Comparison of ENCODE assay signal across 10 cellular contexts in the genomic region with DNA sequence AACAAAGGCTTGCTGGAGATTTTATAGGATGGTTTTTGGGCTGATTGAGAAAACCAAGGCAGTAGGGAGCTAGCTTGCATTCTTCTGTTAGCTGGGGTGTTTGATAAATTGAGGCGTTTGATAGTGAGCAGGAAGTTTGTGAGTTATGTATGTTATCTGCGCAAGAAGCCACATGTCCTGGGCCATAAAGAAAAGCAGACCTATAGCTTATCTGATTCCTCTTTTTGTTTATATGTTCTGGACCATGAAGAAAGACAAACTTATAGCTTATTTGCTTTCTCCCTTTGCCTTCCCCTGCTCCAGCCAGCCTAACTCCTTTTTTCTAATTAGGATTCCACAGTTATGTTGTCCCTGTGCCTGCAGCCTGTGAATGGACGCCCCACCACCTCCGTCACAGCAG. TPM values are rescaled to one million over a fixed set of nuclear protein-coding genes. Genes with fewer than 3 reads are reported as not detected.
A peak's percentile ranks its signal among the peaks of the same experiment; 100 is the strongest.
DNase-seq lines count a peak whose midpoint lies in the region; ATAC-seq and TF ChIP-seq lines count a peak whose summit lies in the region.
"Had no signal": no experiment of that assay in that cellular context is flagged by ENCODE, and none has a peak within 500 bp of the region (broad histone marks: within the 10 kb centered on the region; RNA-seq: fewer than 3 reads in every experiment).

No MANE protein-coding gene starts in this region.

- H3K4me3 ChIP-seq in skeletal muscle tissue (ENCODE audit: low read length in 3 of 3): peak overlapping the region in 1 of 3 donors; percentile 75
- no peak overlapping the region for H3K4me3 ChIP-seq in effector memory CD4-positive, alpha-beta T cell (ENCODE audit: insufficient read depth, low read depth, low read length, poor library complexity, severe bottlenecking)

- intact Hi-C loops in activated B cell treated with CpG ODN at 0.5 μM for 24 hours (cut with micrococcal nuclease) (loop anchor here (5.0 kb wide), 3 partner anchors 180 to 665 kb away; partner anchors contain the start of gene ARMCX6), Calu3 (cut with micrococcal nuclease; ENCODE audit: unreplicated experiment) (loop anchor here (10.0 kb wide), 1 partner anchor 178 kb away; no protein-coding TSS in a partner anchor)

- H4K20me1 ChIP-seq in H9 (ENCODE audit: control insufficient read depth, insufficient read depth, insufficient read length): no peaks in the 10 kb centered on the region

- H3K9me3 ChIP-seq in H9 (ENCODE audit: control insufficient read depth, low read depth, low read length) (peaks cover 16% of the 10 kb centered on the region), skeletal muscle tissue (ENCODE audit: control insufficient read depth in 3 of 3, low read length in 3 of 3) (no peaks in the 10 kb centered on the region)
- H3K9me3 ChIP-seq in effector memory CD4-positive, alpha-beta T cell (ENCODE audit: control insufficient read depth, low read length): no peaks in the 10 kb centered on the region

- no peak overlapping the region for H2BK12ac ChIP-seq in H9 (ENCODE audit: insufficient read length, low read depth, low read length)

- H3K79me2 ChIP-seq in H9 (ENCODE audit: insufficient read depth, low read length): no peaks in the 10 kb centered on the region

- H3K4me3 Mint-ChIP-seq in H9: peak overlapping the region; percentile 83 to 88; a peak in 4 of 5 replicates
- peak overlapping the region; percentile 91 for H3K4me3 Mint-ChIP-seq in activated B cell treated with CpG ODN at 0.5 μM for 24 hours
- H3K4me3 Mint-ChIP-seq in glutamatergic neuron (ENCODE audit: unreplicated experiment): peak overlapping the region; percentile 91
- H3K4me3 Mint-ChIP-seq in Calu3 (ENCODE audit: low read depth, unreplicated experiment): no peak overlapping the region

- no peak overlapping the region for H2BK15ac ChIP-seq in H9 (ENCODE audit: low read depth, low read length)

- H3K27ac ChIP-seq in H9 (ENCODE audit: insufficient read length, low read depth, low read length): no peak overlapping the region
- peak overlapping the region; percentile 94 for H3K27ac ChIP-seq in skeletal muscle tissue (ENCODE audit: low read depth, low read length)
- H3K27ac ChIP-seq in effector memory CD4-positive, alpha-beta T cell (ENCODE audit: insufficient read depth, low read length, poor library complexity, severe bottlenecking): no peak overlapping the region

- no peak overlapping the region for H2AK5ac ChIP-seq in H9 (ENCODE audit: insufficient read length, low read length)

- BruUV-seq in Calu3 (replicated peaks; lab: Mats Ljungman, UMichigan): no TSS peak

- no peak overlapping the region for H3T11ph ChIP-seq in H9 (ENCODE audit: low read length)

- H2BK5ac ChIP-seq in H9 (ENCODE audit: insufficient read length, low read length): no peak overlapping the region

- POLR2A ChIA-PET in activated B cell treated with CpG ODN at 0.5 μM for 24 hours (lab: Charles Lee): interaction anchor here (1.0 to 2.1 kb wide), 4 partner anchors 10 to 514 kb away, joined by 3 to 25 read pairs (median 5); partner anchors contain the start of genes BTK and ZMAT1

- no peaks in the 10 kb centered on the region for H3K23me2 ChIP-seq in H9 (ENCODE audit: insufficient read length, low read depth, low read length, poor library complexity, severe bottlenecking)

- no peak overlapping the region for H4K8ac ChIP-seq in H9 (replicated peaks; ENCODE audit: insufficient read length, low read depth, low read length)

- H3K23ac ChIP-seq in H9 (ENCODE audit: insufficient read length, low read depth, low read length): no peak overlapping the region

- H3K56ac ChIP-seq in H9 (ENCODE audit: insufficient read length, low read depth, low read length): no peak overlapping the region

- no peaks in the 10 kb centered on the region for H3K4me1 ChIP-seq in H9 (ENCODE audit: insufficient read depth, low read length)
- H3K4me1 ChIP-seq in skeletal muscle tissue (ENCODE audit: control insufficient read depth in 3 of 3, insufficient read depth in 3 of 3, low read length in 3 of 3): peaks cover 5 to 16% (median 16%) of the 10 kb centered on the region in 3 donors
- H3K4me1 ChIP-seq in effector memory CD4-positive, alpha-beta T cell (ENCODE audit: control insufficient read depth, insufficient read depth, low read length, poor library complexity, severe bottlenecking): no peaks in the 10 kb centered on the region

- H2AFZ ChIP-seq in H9 (ENCODE audit: low read length): no peak overlapping the region

- TF ChIP-seq CTCF in H9 (conservative IDR thresholded peaks at IDR 0.05): no peak
- TF ChIP-seq CTCF in activated B cell treated with CpG ODN at 0.5 μM for 24 hours (IDR thresholded peaks at IDR 0.05): no peak
- no peak for TF ChIP-seq CTCF in glutamatergic neuron (IDR thresholded peaks at IDR 0.05; ENCODE audit: partially characterized antibody, unreplicated experiment)
- TF ChIP-seq CTCF in Calu3 (IDR thresholded peaks at IDR 0.05; ENCODE audit: unreplicated experiment): no peak

- ATAC-seq in activated B cell treated with CpG ODN at 0.5 μM for 24 hours (ENCODE audit: low read depth) (no peak), HG03460 (IDR thresholded peaks at IDR 0.05; ENCODE audit: unreplicated experiment) (no peak), GM18511 (IDR thresholded peaks at IDR 0.05; ENCODE audit: unreplicated experiment) (no peak)

- H3K4me1 Mint-ChIP-seq in H9 (peaks cover 24 to 26% of the 10 kb centered on the region in 2 experiments), activated B cell treated with CpG ODN at 0.5 μM for 24 hours (peaks cover 48% of the 10 kb centered on the region), glutamatergic neuron (ENCODE audit: low read depth, unreplicated experiment) (peaks cover 5% of the 10 kb centered on the region), Calu3 (ENCODE audit: low read depth, unreplicated experiment) (peaks cover 18% of the 10 kb centered on the region)

- no peak overlapping the region for H3K18ac ChIP-seq in H9 (ENCODE audit: insufficient read length, low read depth, low read length)

- H3K27me3 ChIP-seq in H9 (ENCODE audit: insufficient read depth, low read length): no peaks in the 10 kb centered on the region
- H3K27me3 ChIP-seq in skeletal muscle tissue (ENCODE audit: control insufficient read depth in 3 of 3, insufficient read depth in 3 of 3, low read length in 3 of 3): no peaks in the 10 kb centered on the region
- no peaks in the 10 kb centered on the region for H3K27me3 ChIP-seq in effector memory CD4-positive, alpha-beta T cell (replicated peaks; ENCODE audit: control insufficient read depth, insufficient read depth, low read length, poor library complexity, severe bottlenecking)

- H2BK20ac ChIP-seq in H9 (ENCODE audit: low read depth, low read length, poor library complexity, severe bottlenecking): no peak overlapping the region

- WGBS in H9 (ENCODE audit: extremely low coverage, insufficient read length, low lambda C conversion rate): no CpG with 5 or more reads among the region's 4 CpGs

- H4K5ac ChIP-seq in H9 (ENCODE audit: insufficient read length, low read depth, low read length): no peak overlapping the region

- H3K79me1 ChIP-seq in H9 (ENCODE audit: insufficient read depth, low read depth, low read length, poor library complexity, severe bottlenecking): no peaks in the 10 kb centered on the region

- H3K36me3 Mint-ChIP-seq in H9 (ENCODE audit: insufficient read depth in 1 of 3, low read depth in 3 of 3) (peaks cover 17 to 37% (median 31%) of the 10 kb centered on the region in 3 experiments), activated B cell treated with CpG ODN at 0.5 μM for 24 hours (ENCODE audit: low read depth) (peaks cover 15% of the 10 kb centered on the region), glutamatergic neuron (ENCODE audit: unreplicated experiment) (no peaks in the 10 kb centered on the region), Calu3 (ENCODE audit: insufficient read depth, unreplicated experiment) (peaks cover 20% of the 10 kb centered on the region)

- DNase-seq in H9: no peak
- DNase-seq in activated B cell treated with CpG ODN at 0.5 μM for 24 hours: no peak
- DNase-seq in glutamatergic neuron: no peak
- no peak for DNase-seq in Calu3
- DNase-seq in effector memory CD4-positive, alpha-beta T cell: no peak
- DNase-seq: stimulated activated CD4-positive, alpha-beta T cell treated with anti-CD3 and anti-CD28 coated beads, Interleukin-1b, Interleukin-23, amount 100 ng/mL, for 48 hours had no signal

- no peak overlapping the region for H3K14ac ChIP-seq in H9 (ENCODE audit: insufficient read depth, low read length)

- no peak overlapping the region for H4K91ac ChIP-seq in H9 (ENCODE audit: insufficient read length, low read depth, low read length)

- H2BK120ac ChIP-seq in H9 (ENCODE audit: low read depth, low read length, poor library complexity, severe bottlenecking): no peak overlapping the region

- H3K36me3 ChIP-seq in skeletal muscle tissue (ENCODE audit: control insufficient read depth in 3 of 3, insufficient read depth in 3 of 3, low read length in 3 of 3): peaks cover 2 to 12% (median 4%) of the 10 kb centered on the region in 3 donors
- H3K36me3 ChIP-seq in effector memory CD4-positive, alpha-beta T cell (ENCODE audit: control insufficient read depth, insufficient read depth, low read length): no peaks in the 10 kb centered on the region

- no peak overlapping the region for H3K4ac ChIP-seq in H9 (ENCODE audit: low read depth, low read length)

- H3K27me3 Mint-ChIP-seq in H9 (ENCODE audit: low read depth) (no peaks in the 10 kb centered on the region; the same call in none of the 2 replicates), activated B cell treated with CpG ODN at 0.5 μM for 24 hours (no peaks in the 10 kb centered on the region), glutamatergic neuron (ENCODE audit: unreplicated experiment) (peaks cover 4% of the 10 kb centered on the region), Calu3 (ENCODE audit: unreplicated experiment) (peaks cover 21% of the 10 kb centered on the region)

- H3K9me3 Mint-ChIP-seq in H9: peaks cover 73 to 79% of the 10 kb centered on the region in 2 experiments
- H3K9me3 Mint-ChIP-seq in activated B cell treated with CpG ODN at 0.5 μM for 24 hours: no peaks in the 10 kb centered on the region
- H3K9me3 Mint-ChIP-seq in glutamatergic neuron (ENCODE audit: unreplicated experiment): peaks cover 2% of the 10 kb centered on the region
- no peaks in the 10 kb centered on the region for H3K9me3 Mint-ChIP-seq in Calu3 (ENCODE audit: low read depth, unreplicated experiment)

- no peak overlapping the region for H3K4me2 ChIP-seq in H9 (ENCODE audit: insufficient read depth, insufficient read length, low read length)

- peak overlapping the region in 1 of 3 experiments; percentile 29; a peak in 2 of 7 replicates for H3K27ac Mint-ChIP-seq in H9
- H3K27ac Mint-ChIP-seq in activated B cell treated with CpG ODN at 0.5 μM for 24 hours: peak overlapping the region; percentile 93
- peak overlapping the region; percentile 96 for H3K27ac Mint-ChIP-seq in glutamatergic neuron (ENCODE audit: unreplicated experiment)
- no peak overlapping the region for H3K27ac Mint-ChIP-seq in Calu3 (ENCODE audit: unreplicated experiment)

- CTCF ChIA-PET in activated B cell treated with CpG ODN at 0.5 μM for 24 hours (lab: Charles Lee) (interaction anchor here (2.8 kb wide), 1 partner anchor 341 kb away, joined by 11 read pairs; no protein-coding TSS in a partner anchor), Calu3 (lab: Charles Lee) (no interaction called here)

- H3K9ac ChIP-seq in H9 (ENCODE audit: extremely low read depth, insufficient read length, low read length) (no peak overlapping the region), skeletal muscle tissue (ENCODE audit: low read depth in 1 of 3, low read length in 3 of 3) (peak overlapping the region in 2 of 3 donors; percentile 89 to 90)

RNA-seq across cellular contexts. Expression of gene HNRNPH2, which starts 9.2 kb away (rescaled TPM):
- 60.2 and 63.2 TPM in 2 replicates for total RNA-seq in H9 (2021)
- 70.5 and 76.9 TPM in 2 replicates for total RNA-seq in activated B cell treated with CpG ODN at 0.5 μM for 24 hours
- total RNA-seq in glutamatergic neuron (ENCODE audit: unreplicated experiment): 67.7 TPM
- total RNA-seq in skeletal muscle tissue: 53.2 TPM
- 71.8 and 74.2 TPM in 2 replicates for total RNA-seq in Calu3 (2022)

RNA-seq across cellular contexts. Expression of gene GLA, which starts 9.5 kb away (rescaled TPM):
- total RNA-seq in H9 (2021) (40.3 and 41.9 TPM in 2 replicates), activated B cell treated with CpG ODN at 0.5 μM for 24 hours (32.0 and 32.2 TPM in 2 replicates), glutamatergic neuron (ENCODE audit: unreplicated experiment) (29.4 TPM), skeletal muscle tissue (16.2 TPM), Calu3 (2022) (61.2 and 63.6 TPM in 2 replicates)

RNA-seq across cellular contexts. Expression of gene RPL36A, which starts 26.4 kb away (rescaled TPM):
- total RNA-seq in H9 (2021) (411 and 428 TPM in 2 replicates), activated B cell treated with CpG ODN at 0.5 μM for 24 hours (234 and 287 TPM in 2 replicates), glutamatergic neuron (ENCODE audit: unreplicated experiment) (147 TPM), skeletal muscle tissue (349 TPM), Calu3 (2022) (238 and 239 TPM in 2 replicates)

RNA-seq across cellular contexts. Expression of gene BTK, which starts 31.2 kb away (rescaled TPM):
- total RNA-seq in H9 (2021) (0.09 and 0.35 TPM in 2 replicates), activated B cell treated with CpG ODN at 0.5 μM for 24 hours (193 and 219 TPM in 2 replicates), glutamatergic neuron (ENCODE audit: unreplicated experiment) (1.1 TPM), skeletal muscle tissue (2.1 TPM), Calu3 (2022) (not detected in 2 replicates)
- total RNA-seq: lung microvascular endothelial cell had no signal
